ENCODE assay signal across 13 cellular contexts in genomic region chr3:141164844-141165243, GRCh38.
A peak's percentile ranks its signal among the peaks of the same experiment; 100 is the strongest.
DNase-seq lines count a peak whose midpoint lies in the region; ATAC-seq and TF ChIP-seq lines count a peak whose summit lies in the region.
"Had no signal": no experiment of that assay in that cellular context is flagged by ENCODE, and none has a peak within 500 bp of the region (broad histone marks: within the 10 kb centered on the region; RNA-seq: fewer than 3 reads in every experiment).

No MANE protein-coding gene starts in this region.

- H3K9me3 Mint-ChIP-seq in glutamatergic neuron (ENCODE audit: unreplicated experiment), result peaks cover 8% of the 10 kb centered on the region

- ATAC-seq in Right ventricle myocardium superior (ENCODE audit: poor library complexity) (peak; percentile 31), left cardiac atrium (no peak), HG03280 (IDR thresholded peaks at IDR 0.05; ENCODE audit: unreplicated experiment) (no peak)

- peaks cover 3% of the 10 kb centered on the region for H3K27me3 Mint-ChIP-seq in glutamatergic neuron (ENCODE audit: unreplicated experiment)

- DNase-seq in Right ventricle myocardium superior (no peak), left cardiac atrium (no peak), NCI-H2171 treated with DMSO at 0.1 percent for 48 hours (lab: John Stamatoyannopoulos, UW) (peak; percentile 85), glutamatergic neuron (no peak), HuH-7 (ENCODE audit: low spot score) (no peak), MV-4-11 (lab: John Stamatoyannopoulos, UW) (no peak)
- DNase-seq: ACHN; Calu3; CD4-positive, CD25-positive, alpha-beta regulatory T cell; DMS 273 treated with DMSO at 0.1 percent for 48 hours; GM23248; IMR-90 had no signal

- intact Hi-C loops in Right ventricle myocardium superior (cut with DNase I), result no loop called here
- intact Hi-C loops in left cardiac atrium (cut with DNase I), result no loop called here

- H3K4me1 Mint-ChIP-seq in glutamatergic neuron (ENCODE audit: low read depth, unreplicated experiment), result peaks cover 8% of the 10 kb centered on the region
- H3K4me1 Mint-ChIP-seq: CD4-positive, CD25-positive, alpha-beta regulatory T cell had no signal

- peaks cover 26% of the 10 kb centered on the region for H3K36me3 Mint-ChIP-seq in glutamatergic neuron (ENCODE audit: unreplicated experiment)
- H3K36me3 Mint-ChIP-seq: CD4-positive, CD25-positive, alpha-beta regulatory T cell had no signal

- TF ChIP-seq CTCF in glutamatergic neuron (IDR thresholded peaks at IDR 0.05; ENCODE audit: partially characterized antibody, unreplicated experiment), result no peak

- no peak overlapping the region for H3K4me3 Mint-ChIP-seq in glutamatergic neuron (ENCODE audit: unreplicated experiment)
- H3K4me3 Mint-ChIP-seq: CD4-positive, CD25-positive, alpha-beta regulatory T cell had no signal

- H3K27ac Mint-ChIP-seq in glutamatergic neuron (ENCODE audit: unreplicated experiment), result peak overlapping the region; percentile 65
- H3K27ac Mint-ChIP-seq: CD4-positive, CD25-positive, alpha-beta regulatory T cell had no signal
